8 cellular contexts compared by ENCODE assay signal in genomic region chr6:33418690-33419291, GRCh38. TPM values are rescaled to one million over a fixed set of nuclear protein-coding genes. Genes with fewer than 3 reads are reported as not detected.
DNase-seq lines count a peak whose midpoint lies in the region; ATAC-seq and TF ChIP-seq lines count a peak whose summit lies in the region.

No MANE protein-coding gene starts in this region.

- no peaks in the 10 kb centered on the region for H3K9me3 ChIP-seq in esophagus squamous epithelium

- H3K27me3 ChIP-seq in esophagus squamous epithelium = no peaks in the 10 kb centered on the region
- no peaks in the 10 kb centered on the region for H3K27me3 ChIP-seq in rectal smooth muscle tissue (ENCODE audit: control insufficient read depth, insufficient read depth, low read length)

- peaks cover 3% of the 10 kb centered on the region for H3K27me3 Mint-ChIP-seq in activated CD4-positive, alpha-beta T cell treated with anti-CD3 and anti-CD28 coated beads, Interleukin-2, amount 10 ng/mL, durations not matched to agents 7 days and 5 days

- H3K4me1 ChIP-seq in esophagus squamous epithelium (peaks cover 35 to 70% (median 37%) of the 10 kb centered on the region in 3 donors), rectal smooth muscle tissue (ENCODE audit: control insufficient read depth, insufficient read depth, low read length) (peaks cover 20% of the 10 kb centered on the region)

- intact Hi-C loops in esophagus squamous epithelium (cut with DNase I) = loop anchor here (10.0 kb wide), 1 partner anchor 156 kb away; no protein-coding TSS in a partner anchor

- POLR2A ChIA-PET in HEK293T (lab: Yijun Ruan, JAX) = interaction anchor here (1.0 to 3.4 kb wide), 11 partner anchors 8 to 447 kb away, joined by 3 to 17 read pairs (median 5); partner anchors contain the start of genes PFDN6, RPS18, VPS52 and ZBTB22
- POLR2A ChIA-PET in activated CD4-positive, alpha-beta T cell treated with anti-CD3 and anti-CD28 coated beads, Interleukin-2, amount 10 ng/mL, durations not matched to agents 7 days and 5 days (lab: Charles Lee) = no interaction called here

- ATAC-seq in GM19324 (IDR thresholded peaks at IDR 0.05; ENCODE audit: low FRiP score, unreplicated experiment) = no peak

- CTCF ChIA-PET in HEK293T (lab: Yijun Ruan, JAX) = interaction anchor here (1.2 kb wide), 2 partner anchors 10 to 15 kb away, joined by 3 to 4 read pairs; no protein-coding TSS in a partner anchor
- CTCF ChIA-PET in activated CD4-positive, alpha-beta T cell treated with anti-CD3 and anti-CD28 coated beads, Interleukin-2, amount 10 ng/mL, durations not matched to agents 7 days and 5 days (lab: Charles Lee) = interaction anchor here (0.6 to 3.9 kb wide), 9 partner anchors 9 to 282 kb away, joined by 3 to 28 read pairs (median 3); no protein-coding TSS in a partner anchor

- H3K36me3 ChIP-seq in esophagus squamous epithelium (peaks cover 9 to 28% (median 23%) of the 10 kb centered on the region in 3 donors), rectal smooth muscle tissue (ENCODE audit: control insufficient read depth, insufficient read depth, low read length) (peaks cover 15% of the 10 kb centered on the region)

- TF ChIP-seq CTCF in esophagus squamous epithelium (IDR thresholded peaks at IDR 0.05) = no peak

- peak overlapping the region; percentile 95 for H3K4me3 Mint-ChIP-seq in activated CD4-positive, alpha-beta T cell treated with anti-CD3 and anti-CD28 coated beads, Interleukin-2, amount 10 ng/mL, durations not matched to agents 7 days and 5 days

- H3K4me3 ChIP-seq in esophagus squamous epithelium = peak overlapping the region; percentile 24 to 85 (median 72)
- peak overlapping the region; percentile 58 for H3K4me3 ChIP-seq in rectal smooth muscle tissue (ENCODE audit: low read length)

- H3K9ac ChIP-seq in rectal smooth muscle tissue (ENCODE audit: low read length) = peak overlapping the region; percentile 68

- H3K36me3 Mint-ChIP-seq in activated CD4-positive, alpha-beta T cell treated with anti-CD3 and anti-CD28 coated beads, Interleukin-2, amount 10 ng/mL, durations not matched to agents 7 days and 5 days (ENCODE audit: low read depth) = peaks cover 25% of the 10 kb centered on the region

- TF ChIP-seq POLR2A in esophagus squamous epithelium (IDR thresholded peaks at IDR 0.05) = no peak

- DNase-seq in HEK293T (ENCODE audit: extremely low spot score) (no peak), esophagus squamous epithelium (lab: John Stamatoyannopoulos, UW) (no peak), NCI-H2081 (lab: John Stamatoyannopoulos, UW) (no peak), NCI-H187 treated with DMSO at 0.1 percent for 48 hours (lab: John Stamatoyannopoulos, UW) (no peak), GM03348 (ENCODE audit: low spot score) (no peak)
- DNase-seq in activated CD4-positive, alpha-beta T cell treated with anti-CD3 and anti-CD28 coated beads, Interleukin-2, amount 10 ng/mL, durations not matched to agents 7 days and 5 days = peak; percentile 45

- peak overlapping the region; percentile 97 for H3K27ac Mint-ChIP-seq in activated CD4-positive, alpha-beta T cell treated with anti-CD3 and anti-CD28 coated beads, Interleukin-2, amount 10 ng/mL, durations not matched to agents 7 days and 5 days

- H3K27ac ChIP-seq in esophagus squamous epithelium (peak overlapping the region; percentile 89 to 99 (median 96)), rectal smooth muscle tissue (ENCODE audit: low read depth, low read length) (peak overlapping the region; percentile 88)

- 27 to 39% methylated on average over 7 to 8 of the region's 8 CpGs for WGBS in esophagus squamous epithelium, 2 donors

- H3K4me1 Mint-ChIP-seq in activated CD4-positive, alpha-beta T cell treated with anti-CD3 and anti-CD28 coated beads, Interleukin-2, amount 10 ng/mL, durations not matched to agents 7 days and 5 days = peaks cover 71% of the 10 kb centered on the region

- no peaks in the 10 kb centered on the region for H3K9me3 Mint-ChIP-seq in activated CD4-positive, alpha-beta T cell treated with anti-CD3 and anti-CD28 coated beads, Interleukin-2, amount 10 ng/mL, durations not matched to agents 7 days and 5 days

TF ChIP-seq in HEK293T, 16 proteins besides CTCF, POLR2A, EP300 and RAD21:
- TF ChIP-seq L3MBTL2 (conservative IDR thresholded peaks at IDR 0.05) (no peak), HDGF (IDR thresholded peaks at IDR 0.05; ENCODE audit: borderline replicate concordance) (0 out of 2 replicates have a peak, but pooled peaks have one; percentile 2)

RNA-seq across cellular contexts. Expression of gene CUTA, which starts 0.9 kb away (rescaled TPM):
- 100 to 1,000 TPM; 191 to 207 TPM for total RNA-seq in activated CD4-positive, alpha-beta T cell treated with anti-CD3 and anti-CD28 coated beads, Interleukin-2, amount 10 ng/mL, durations not matched to agents 7 days and 5 days
- 10 to 100 TPM; 46.0 to 93.1 (median 69.4) TPM for total RNA-seq in esophagus squamous epithelium

RNA-seq across cellular contexts. Expression of gene SYNGAP1, which starts 1.1 kb away (rescaled TPM):
- 10 to 100 TPM; 42.9 to 44.9 TPM for total RNA-seq in activated CD4-positive, alpha-beta T cell treated with anti-CD3 and anti-CD28 coated beads, Interleukin-2, amount 10 ng/mL, durations not matched to agents 7 days and 5 days
- 1 to 10 TPM; 3.3 to 8.6 (median 4.1) TPM for total RNA-seq in esophagus squamous epithelium

RNA-seq across cellular contexts. Expression of gene PHF1, which starts 8.0 kb away (rescaled TPM):
- 10 to 100 TPM; 34.2 to 37.7 TPM for total RNA-seq in activated CD4-positive, alpha-beta T cell treated with anti-CD3 and anti-CD28 coated beads, Interleukin-2, amount 10 ng/mL, durations not matched to agents 7 days and 5 days
- total RNA-seq in esophagus squamous epithelium = 10 to 100 TPM in 3 of 4 donors, 1 to 10 TPM in 1; 8.1 to 48.6 (median 17.3) TPM

RNA-seq across cellular contexts. Expression of gene KIFC1, which starts 27.2 kb away (rescaled TPM):
- 100 to 1,000 TPM; 157 to 167 TPM for total RNA-seq in activated CD4-positive, alpha-beta T cell treated with anti-CD3 and anti-CD28 coated beads, Interleukin-2, amount 10 ng/mL, durations not matched to agents 7 days and 5 days
- 10 to 100 TPM in 2 of 4 donors, 1 to 10 TPM in 2; 9.6 to 38.9 (median 11.2) TPM for total RNA-seq in esophagus squamous epithelium

RNA-seq across cellular contexts. Expression of gene ZBTB9, which starts 35.6 kb away (rescaled TPM):
- total RNA-seq in activated CD4-positive, alpha-beta T cell treated with anti-CD3 and anti-CD28 coated beads, Interleukin-2, amount 10 ng/mL, durations not matched to agents 7 days and 5 days = 1 to 10 TPM; 9.0 to 9.9 TPM
- 1 to 10 TPM; 2.8 to 4.8 (median 3.3) TPM for total RNA-seq in esophagus squamous epithelium

Comparison
In these comparisons a context has a peak if more than half of its experiments do, and no peak if none do; other contexts are left out.
1. RNA of gene SYNGAP1, which starts 1.1 kb away (total RNA-seq): 42.9 to 44.9 TPM in activated CD4-positive, alpha-beta T cell treated with anti-CD3 and anti-CD28 coated beads, Interleukin-2, amount 10 ng/mL, durations not matched to agents 7 days and 5 days; 3.3 to 8.6 TPM in esophagus squamous epithelium; every median in the first group is over 4 times any median in the second.